1 cellular context compared by ENCODE assay signal in the genomic region with DNA sequence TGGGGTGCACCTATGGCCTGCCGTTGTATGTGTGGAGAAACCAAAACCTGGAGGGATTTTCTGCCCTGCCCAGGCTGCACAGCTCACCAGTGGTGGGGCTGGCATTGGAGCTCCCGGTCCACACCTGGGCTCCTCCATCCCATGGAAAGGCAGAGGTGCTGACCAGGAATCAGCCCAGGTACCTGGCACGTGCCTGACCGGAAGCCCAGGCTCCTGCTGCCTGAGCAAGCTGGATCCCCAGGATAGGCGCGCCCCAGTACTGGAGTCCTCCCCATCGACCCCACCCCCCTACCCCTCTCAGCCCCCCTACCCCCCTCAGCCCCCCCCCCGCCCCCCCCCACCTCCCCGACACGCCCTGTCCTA.
TF ChIP-seq lines count a peak whose summit lies in the region.

No MANE protein-coding gene starts in this region.

TF ChIP-seq in GM12878, 131 proteins besides CTCF, POLR2A, EP300 and RAD21:
- TF ChIP-seq ESRRA (IDR thresholded peaks at IDR 0.05; ENCODE audit: low read length) = no peak
- TF ChIP-seq ZNF207 (IDR thresholded peaks at IDR 0.05; ENCODE audit: borderline replicate concordance) = no peak
- TF ChIP-seq, protein P1, sequence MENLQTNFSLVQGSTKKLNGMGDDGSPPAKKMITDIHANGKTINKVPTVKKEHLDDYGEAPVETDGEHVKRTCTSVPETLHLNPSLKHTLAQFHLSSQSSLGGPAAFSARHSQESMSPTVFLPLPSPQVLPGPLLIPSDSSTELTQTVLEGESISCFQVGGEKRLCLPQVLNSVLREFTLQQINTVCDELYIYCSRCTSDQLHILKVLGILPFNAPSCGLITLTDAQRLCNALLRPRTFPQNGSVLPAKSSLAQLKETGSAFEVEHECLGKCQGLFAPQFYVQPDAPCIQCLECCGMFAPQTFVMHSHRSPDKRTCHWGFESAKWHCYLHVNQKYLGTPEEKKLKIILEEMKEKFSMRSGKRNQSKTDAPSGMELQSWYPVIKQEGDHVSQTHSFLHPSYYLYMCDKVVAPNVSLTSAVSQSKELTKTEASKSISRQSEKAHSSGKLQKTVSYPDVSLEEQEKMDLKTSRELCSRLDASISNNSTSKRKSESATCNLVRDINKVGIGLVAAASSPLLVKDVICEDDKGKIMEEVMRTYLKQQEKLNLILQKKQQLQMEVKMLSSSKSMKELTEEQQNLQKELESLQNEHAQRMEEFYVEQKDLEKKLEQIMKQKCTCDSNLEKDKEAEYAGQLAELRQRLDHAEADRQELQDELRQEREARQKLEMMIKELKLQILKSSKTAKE (IDR thresholded peaks at IDR 0.05; ENCODE audit: low read depth, poor library complexity, severe bottlenecking) = no peak
- TF ChIP-seq KDM1A (IDR thresholded peaks at IDR 0.05; ENCODE audit: borderline replicate concordance) = no peak
- no peak for TF ChIP-seq NRF1 (conservative IDR thresholded peaks at IDR 0.05; ENCODE audit: low read depth, low read length)
- no peak for TF ChIP-seq ETV6 (conservative IDR thresholded peaks at IDR 0.05 in 1 of 2, IDR thresholded peaks at IDR 0.05 in 1 of 2; ENCODE audit: borderline replicate concordance in 1 of 2, low read depth in 1 of 2)
- TF ChIP-seq POLR2AphosphoS5 (IDR thresholded peaks at IDR 0.05; ENCODE audit: low read length) = no peak
- no peak for TF ChIP-seq BRCA1 (IDR thresholded peaks at IDR 0.05; ENCODE audit: low read depth, low read length)
- TF ChIP-seq, protein P2, sequence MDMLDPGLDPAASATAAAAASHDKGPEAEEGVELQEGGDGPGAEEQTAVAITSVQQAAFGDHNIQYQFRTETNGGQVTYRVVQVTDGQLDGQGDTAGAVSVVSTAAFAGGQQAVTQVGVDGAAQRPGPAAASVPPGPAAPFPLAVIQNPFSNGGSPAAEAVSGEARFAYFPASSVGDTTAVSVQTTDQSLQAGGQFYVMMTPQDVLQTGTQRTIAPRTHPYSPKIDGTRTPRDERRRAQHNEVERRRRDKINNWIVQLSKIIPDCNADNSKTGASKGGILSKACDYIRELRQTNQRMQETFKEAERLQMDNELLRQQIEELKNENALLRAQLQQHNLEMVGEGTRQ (IDR thresholded peaks at IDR 0.05; ENCODE audit: borderline replicate concordance, low read depth, low read length) = no peak
